ENCODE assay signal across 21 cellular contexts in the genomic region with DNA sequence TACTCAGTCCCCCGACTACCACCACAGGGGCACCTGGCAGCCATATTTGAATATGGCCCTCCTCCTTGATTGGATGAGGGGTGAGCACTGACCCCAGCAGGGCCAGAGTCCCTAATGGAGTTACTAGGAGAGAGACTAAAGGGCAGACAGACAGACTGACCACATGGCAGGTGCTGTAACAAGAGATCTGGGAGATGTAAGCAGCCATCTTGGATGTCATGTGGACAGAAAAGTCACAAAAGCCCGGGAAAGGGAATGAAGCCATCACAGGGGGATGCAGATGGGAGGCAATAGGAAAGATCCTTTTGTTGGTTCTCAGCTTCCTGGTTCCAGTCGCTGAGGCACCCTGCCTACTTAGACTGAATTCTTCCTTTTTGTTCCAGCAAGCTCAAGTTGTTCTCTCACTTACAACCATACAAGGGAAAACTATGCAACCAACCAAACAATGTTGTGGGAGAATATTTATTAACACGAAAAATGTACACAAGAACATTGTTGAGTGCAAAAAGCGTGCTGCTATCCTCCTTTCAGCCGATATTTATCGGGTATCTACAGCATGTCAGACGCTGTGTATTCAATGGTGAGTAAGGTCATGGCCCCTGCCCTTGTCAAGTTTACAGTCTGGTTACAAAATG.
DNase-seq lines count a peak whose midpoint lies in the region; TF ChIP-seq lines count a peak whose summit lies in the region.
"Had no signal": no experiment of that assay in that cellular context is flagged by ENCODE, and none has a peak within 500 bp of the region (broad histone marks: within the 10 kb centered on the region; RNA-seq: fewer than 3 reads in every experiment).

No MANE protein-coding gene starts in this region.

- H3K9ac ChIP-seq in neural progenitor cell = no peak overlapping the region

- peak overlapping the region; percentile 63 for H2AFZ ChIP-seq in neural progenitor cell (replicated peaks)

- H3K27ac Mint-ChIP-seq in neural progenitor cell = no peak overlapping the region
- no peak overlapping the region for H3K27ac Mint-ChIP-seq in HFFc6
- H3K27ac Mint-ChIP-seq: CD14-positive monocyte had no signal

- no peak for DNase-seq in esophagus muscularis mucosa (ENCODE audit: extremely low spot score)
- no peak for DNase-seq in neural progenitor cell (ENCODE audit: low spot score)
- no peak for DNase-seq in uterus
- no peak for DNase-seq in HFFc6
- DNase-seq in testis = no peak
- DNase-seq in pons (ENCODE audit: low spot score) = no peak
- DNase-seq: ACHN, AML-193, DMS79, GOT3, Karpas-422, MG63, NCI-H1092, NCI-H146, NCI-H2029 treated with DMSO at 0.1 percent for 48 hours, NCI-H2171, NCI-H526 treated with DMSO at 0.1 percent for 48 hours, OCI-M1, Right ventricle myocardium superior had no signal

- H3K36me3 ChIP-seq in esophagus muscularis mucosa (no peaks in the 10 kb centered on the region), neural progenitor cell (no peaks in the 10 kb centered on the region), uterus (no peaks in the 10 kb centered on the region), testis (ENCODE audit: low read depth, missing control alignments) (no peaks in the 10 kb centered on the region)
- H3K36me3 ChIP-seq: MG63 had no signal

- H3K27me3 ChIP-seq in esophagus muscularis mucosa (no peaks in the 10 kb centered on the region), neural progenitor cell (no peaks in the 10 kb centered on the region), uterus (no peaks in the 10 kb centered on the region), testis (no peaks in the 10 kb centered on the region)
- H3K27me3 ChIP-seq: MG63 had no signal

- H3K9me3 ChIP-seq in esophagus muscularis mucosa (no peaks in the 10 kb centered on the region), neural progenitor cell (ENCODE audit: low read depth) (no peaks in the 10 kb centered on the region), uterus (no peaks in the 10 kb centered on the region), testis (no peaks in the 10 kb centered on the region)
- H3K9me3 ChIP-seq: MG63 had no signal

- no peak for TF ChIP-seq CTCF in VCaP (conservative IDR thresholded peaks at IDR 0.05)
- TF ChIP-seq CTCF in esophagus muscularis mucosa (IDR thresholded peaks at IDR 0.05) = no peak
- TF ChIP-seq CTCF in neural progenitor cell (IDR thresholded peaks at IDR 0.05) = no peak
- TF ChIP-seq CTCF in uterus (IDR thresholded peaks at IDR 0.05) = no peak
- TF ChIP-seq CTCF in HFFc6 (IDR thresholded peaks at IDR 0.05) = no peak
- TF ChIP-seq CTCF in testis (IDR thresholded peaks at IDR 0.05) = no peak

- no peaks in the 10 kb centered on the region for H3K36me3 Mint-ChIP-seq in neural progenitor cell
- no peaks in the 10 kb centered on the region for H3K36me3 Mint-ChIP-seq in HFFc6 (ENCODE audit: low read depth)
- H3K36me3 Mint-ChIP-seq: CD14-positive monocyte had no signal

- H3K79me2 ChIP-seq in neural progenitor cell (ENCODE audit: low read depth) = no peaks in the 10 kb centered on the region

- H3K27me3 Mint-ChIP-seq in neural progenitor cell (ENCODE audit: insufficient read depth, low read depth) (peaks cover 6% of the 10 kb centered on the region), HFFc6 (ENCODE audit: insufficient read depth) (peaks cover 16% of the 10 kb centered on the region)

- H3K4me1 ChIP-seq in esophagus muscularis mucosa = peaks cover 15 to 32% (median 30%) of the 10 kb centered on the region in 4 donors
- H3K4me1 ChIP-seq in neural progenitor cell = no peaks in the 10 kb centered on the region
- H3K4me1 ChIP-seq in uterus = no peaks in the 10 kb centered on the region
- H3K4me1 ChIP-seq in testis = peaks cover 6% of the 10 kb centered on the region

- no peaks in the 10 kb centered on the region for H4K20me1 ChIP-seq in neural progenitor cell (ENCODE audit: low read depth)

- TF ChIP-seq POLR2A in esophagus muscularis mucosa (IDR thresholded peaks at IDR 0.05; ENCODE audit: low read depth) = no peak
- no peak for TF ChIP-seq POLR2A in uterus (IDR thresholded peaks at IDR 0.05)
- no peak for TF ChIP-seq POLR2A in testis (IDR thresholded peaks at IDR 0.05)

- peaks cover 2% of the 10 kb centered on the region for H3K9me3 Mint-ChIP-seq in neural progenitor cell
- H3K9me3 Mint-ChIP-seq in HFFc6 = no peaks in the 10 kb centered on the region

- peak overlapping the region; percentile 94 for H3K27ac ChIP-seq in VCaP
- H3K27ac ChIP-seq in esophagus muscularis mucosa (replicated peaks in 1 of 4) = peak overlapping the region; percentile 73 to 76 (median 75)
- H3K27ac ChIP-seq in neural progenitor cell = no peak overlapping the region
- peak overlapping the region; percentile 5 to 41 for H3K27ac ChIP-seq in uterus
- no peak overlapping the region for H3K27ac ChIP-seq in testis

- H3K4me3 Mint-ChIP-seq in neural progenitor cell (no peak overlapping the region), HFFc6 (no peak overlapping the region)
- H3K4me3 Mint-ChIP-seq: CD14-positive monocyte had no signal

- no peak for TF ChIP-seq EP300 in esophagus muscularis mucosa (IDR thresholded peaks at IDR 0.05)

- H3K4me3 ChIP-seq in esophagus muscularis mucosa (no peak overlapping the region), neural progenitor cell (no peak overlapping the region), uterus (no peak overlapping the region), testis (no peak overlapping the region)
- H3K4me3 ChIP-seq: MG63 had no signal

- 85% methylated on average over 8 of the region's 8 CpGs for WGBS in esophagus muscularis mucosa
- WGBS in testis, 2 donors = 73 to 80% methylated on average over 8 of the region's 8 CpGs

- H3K4me1 Mint-ChIP-seq in neural progenitor cell (peaks cover 24% of the 10 kb centered on the region), HFFc6 (ENCODE audit: low read depth) (peaks cover 17% of the 10 kb centered on the region)

- H3K4me2 ChIP-seq in neural progenitor cell = no peak overlapping the region

- intact Hi-C loops in esophagus muscularis mucosa (cut with DNase I) (no loop called here), uterus (cut with DNase I; ENCODE audit: low total_unique reads) (no loop called here), testis (cut with DNase I; ENCODE audit: low total_unique reads) (no loop called here)

- no peaks in the 10 kb centered on the region for H3F3A ChIP-seq in neural progenitor cell (ENCODE audit: low read depth)

Comparison
In these comparisons a context has a peak if more than half of its experiments do, and no peak if none do; other contexts are left out.
1. H3K27ac ChIP-seq: peak in VCaP (single experiment), esophagus muscularis mucosa (4 of 4) and uterus (2 of 2); none in neural progenitor cell (single experiment) and testis (0 of 2).